Comparison of ENCODE assay signal across 13 cellular contexts in the genomic region with DNA sequence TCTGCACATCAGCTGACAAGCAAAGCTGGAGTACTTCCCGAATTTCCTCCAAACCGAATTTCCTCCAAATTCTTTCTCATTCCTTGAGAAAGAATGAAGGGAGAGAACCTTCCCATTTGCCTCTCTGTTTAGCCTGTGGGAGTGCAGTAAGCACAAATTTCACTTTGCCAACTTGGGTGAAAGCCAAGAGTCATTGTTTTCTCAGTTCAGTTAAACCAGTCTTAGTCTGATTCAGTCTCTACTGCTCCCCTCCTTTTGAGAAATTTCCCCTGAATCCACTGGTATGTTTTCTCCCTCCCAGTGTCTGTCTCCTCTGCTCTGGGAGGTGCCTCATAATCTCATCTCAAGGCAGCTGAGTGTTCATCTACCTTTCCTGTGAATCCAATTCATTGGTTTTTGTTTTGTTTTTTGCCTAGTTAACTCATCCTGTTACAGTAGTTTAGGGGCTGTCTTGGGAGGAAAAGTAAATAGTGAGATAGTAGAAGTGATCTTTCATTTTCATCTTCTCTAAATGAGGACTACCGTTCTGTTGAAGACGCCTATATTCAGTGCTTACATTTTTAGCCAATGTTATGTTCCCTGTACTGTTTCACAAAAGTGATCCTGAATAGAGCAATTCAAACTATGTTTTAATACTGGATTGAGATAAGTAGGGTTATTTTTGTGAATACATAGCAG. TPM values are rescaled to one million over a fixed set of nuclear protein-coding genes. Genes with fewer than 3 reads are reported as not detected.
DNase-seq lines count a peak whose midpoint lies in the region; ATAC-seq, FAIRE-seq and TF ChIP-seq lines count a peak whose summit lies in the region.
"Had no signal": no experiment of that assay in that cellular context is flagged by ENCODE, and none has a peak within 500 bp of the region (broad histone marks: within the 10 kb centered on the region; RNA-seq: fewer than 3 reads in every experiment).

No MANE protein-coding gene starts in this region.

- H3K9ac ChIP-seq in adipocyte (ENCODE audit: low read length): peak overlapping the region; percentile 37

- H3K27ac ChIP-seq in thyroid gland: no peak overlapping the region
- H3K27ac ChIP-seq: 22Rv1 had no signal

- intact Hi-C loops in thyroid gland (cut with DNase I): no loop called here

- no peak for TF ChIP-seq CTCF in thyroid gland (IDR thresholded peaks at IDR 0.05)

- no peak for TF ChIP-seq POLR2A in thyroid gland (IDR thresholded peaks at IDR 0.05)

- no peak overlapping the region for H3K4me3 ChIP-seq in adipocyte (ENCODE audit: low read length)
- H3K4me3 ChIP-seq in thyroid gland (replicated peaks in 1 of 3): no peak overlapping the region
- H3K4me3 ChIP-seq: dorsolateral prefrontal cortex had no signal

- no peaks in the 10 kb centered on the region for H3K27me3 ChIP-seq in adipocyte (replicated peaks; ENCODE audit: control insufficient read depth, insufficient read depth, low read length)
- H3K27me3 ChIP-seq in thyroid gland: no peaks in the 10 kb centered on the region

- DNase-seq in DMS 273 (lab: John Stamatoyannopoulos, UW; ENCODE audit: unreplicated experiment): peak; percentile 4
- DNase-seq in DMS 273 treated with DMSO at 0.1 percent for 48 hours (lab: John Stamatoyannopoulos, UW): no peak
- peak; percentile 40 for DNase-seq in adipocyte (ENCODE audit: low read depth)
- DNase-seq in foreskin melanocyte: peak; percentile 10
- DNase-seq in thyroid gland: peak; percentile 17 to 18
- no peak for DNase-seq in DMS53 treated with DMSO at 0.1 percent for 48 hours (lab: John Stamatoyannopoulos, UW; ENCODE audit: unreplicated experiment)
- DNase-seq in GM19239 (ENCODE audit: insufficient read length, low spot score): no peak
- DNase-seq: DND-41, dorsolateral prefrontal cortex, H7, NCI-H1092 treated with DMSO at 0.1 percent for 48 hours had no signal

- H3K4me1 ChIP-seq in adipocyte (ENCODE audit: control insufficient read depth, insufficient read depth, low read length): peaks cover 15% of the 10 kb centered on the region
- no peaks in the 10 kb centered on the region for H3K4me1 ChIP-seq in thyroid gland

- 19 to 24% methylated on average over 4 of the region's 4 CpGs for WGBS in thyroid gland, 2 donors

- no peak for FAIRE-seq in GM19239 (lab: Jason Lieb, UNC)

- H3K36me3 ChIP-seq in adipocyte (ENCODE audit: control insufficient read depth, insufficient read depth, low read length, severe bottlenecking) (no peaks in the 10 kb centered on the region), thyroid gland (no peaks in the 10 kb centered on the region)

- no peak for ATAC-seq in HG02678 (IDR thresholded peaks at IDR 0.05; ENCODE audit: unreplicated experiment)

- no peaks in the 10 kb centered on the region for H3K9me3 ChIP-seq in adipocyte (ENCODE audit: control insufficient read depth, low read length)
- no peaks in the 10 kb centered on the region for H3K9me3 ChIP-seq in thyroid gland

RNA-seq across cellular contexts. Expression of a gene that starts 49.0 kb away (rescaled TPM):
- total RNA-seq in thyroid gland: 1 to 10 TPM in 1 of 4 donors, under 1 TPM in 2, not detected in 1; 0.10 to 1.7 (median 0.11) TPM

Comparison
In these comparisons a context has a peak if more than half of its experiments do, and no peak if none do; other contexts are left out.
1. DNase-seq: peak in DMS 273 (single experiment), adipocyte (single experiment), foreskin melanocyte (single experiment) and thyroid gland (2 of 2); none in DMS 273 treated with DMSO at 0.1 percent for 48 hours (single experiment), DMS53 treated with DMSO at 0.1 percent for 48 hours (single experiment) and GM19239 (single experiment).